Comparison of ENCODE assay signal across 8 cellular contexts in the genomic region with DNA sequence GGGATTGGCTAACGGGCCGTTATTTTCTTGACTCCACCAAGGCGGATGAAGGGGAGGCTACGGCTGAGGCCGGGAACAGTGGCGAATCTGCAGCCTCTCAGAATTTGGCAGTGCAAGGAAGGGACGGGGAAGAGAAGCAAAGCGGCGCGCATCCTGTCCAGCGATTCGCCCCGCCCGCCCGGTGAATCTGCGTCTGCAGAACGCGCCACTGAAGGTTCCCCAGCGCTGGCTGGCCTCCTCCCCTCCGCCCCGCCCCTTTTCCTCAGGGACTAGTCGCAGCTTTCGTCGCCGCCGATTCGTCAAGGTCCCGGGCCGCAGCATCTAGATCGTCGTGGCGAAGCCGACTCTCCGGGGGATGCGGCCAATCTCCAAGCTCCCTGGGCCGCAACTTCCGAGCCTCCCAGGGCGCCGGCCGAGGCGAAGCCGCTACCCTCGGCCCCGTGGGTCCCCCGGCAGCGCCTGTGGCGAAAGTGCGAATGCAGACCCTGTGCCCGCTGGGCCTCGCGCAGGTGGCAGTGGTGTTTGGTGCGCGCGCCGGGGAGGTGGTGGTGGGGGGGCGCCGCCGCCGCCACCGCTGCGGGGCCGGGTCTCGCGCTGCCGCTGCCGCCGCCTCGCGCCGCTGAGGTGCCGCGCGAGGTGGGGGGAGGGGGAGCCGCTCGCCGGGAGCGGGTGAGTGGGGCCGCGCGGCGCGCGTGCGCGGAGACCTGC. TPM values are rescaled to one million over a fixed set of nuclear protein-coding genes. Genes with fewer than 3 reads are reported as not detected.
A peak's percentile ranks its signal among the peaks of the same experiment; 100 is the strongest.
DNase-seq lines count a peak whose midpoint lies in the region; ATAC-seq and TF ChIP-seq lines count a peak whose summit lies in the region.

A gene (plus strand): TSS at position 299 of the 708 bp plus-strand sequence. CDS start 978 bp downstream, outside the sequence.

- DNase-seq in DMS 273 treated with DMSO at 0.1 percent for 48 hours (lab: John Stamatoyannopoulos, UW) = peak; percentile 88
- DNase-seq in OCI-LY7 (ENCODE audit: low spot score) = peak; percentile 99
- peak; percentile 92 for DNase-seq in activated T-cell treated with anti-CD3 and anti-CD28 coated beads for 24 hours (ENCODE audit: low read depth)
- DNase-seq in epidermal melanocyte (ENCODE audit: insufficient read length, low spot score) = peak; percentile 93
- peak; percentile 92 to 97 for DNase-seq in stimulated activated CD8-positive, alpha-beta memory T cell treated with anti-CD3 and anti-CD28 coated beads, Interleukin-2, amount 100 ng/mL, for 1 hour (ENCODE audit: low read depth in 2 of 2)

- peaks cover 22 to 28% (median 23%) of the 10 kb centered on the region in 3 donors for H3K4me1 Mint-ChIP-seq in IgD-negative memory B cell

- H3K4me3 ChIP-seq in OCI-LY7 (ENCODE audit: low read depth, low read length, poor library complexity, severe bottlenecking) = peak within 1 kb of the TSS; percentile 75
- peak within 1 kb of the TSS; percentile 92 for H3K4me3 ChIP-seq in mononuclear cell (ENCODE audit: low read length)

- peak within 1 kb of the TSS; percentile 89 for H2AFZ ChIP-seq in OCI-LY7 (ENCODE audit: low read length)

- peaks cover 2% of the 10 kb centered on the region for H3K36me3 Mint-ChIP-seq in IgD-negative memory B cell

- H3K27me3 Mint-ChIP-seq in IgD-negative memory B cell = no peaks in the 10 kb centered on the region

- H3K79me2 ChIP-seq in OCI-LY7 (ENCODE audit: insufficient read depth, low read depth, low read length) = peaks cover 27% of the 10 kb centered on the region

- BruUV-seq in OCI-LY7 (replicated peaks; lab: Mats Ljungman, UMichigan) = no TSS peak

- peak within 1 kb of the TSS; percentile 95 to 99 (median 98) for H3K4me3 Mint-ChIP-seq in IgD-negative memory B cell

- peak; percentile 68 for ATAC-seq in GM21576 (IDR thresholded peaks at IDR 0.05; ENCODE audit: unreplicated experiment)

- no peaks in the 10 kb centered on the region for H3K9me2 ChIP-seq in OCI-LY7 (ENCODE audit: insufficient read depth, low read length)

- H3K36me3 ChIP-seq in OCI-LY7 (ENCODE audit: insufficient read depth, low read length) = peaks cover 41% of the 10 kb centered on the region

- no peak for TF ChIP-seq CTCF in OCI-LY7 (conservative IDR thresholded peaks at IDR 0.05; ENCODE audit: low read length)

- H4K20me1 ChIP-seq in OCI-LY7 (ENCODE audit: insufficient read depth, low read length) = peaks cover 11% of the 10 kb centered on the region

- H3K9me3 ChIP-seq in OCI-LY7 (ENCODE audit: low read length) (no peaks in the 10 kb centered on the region), mononuclear cell (ENCODE audit: low read depth, low read length) (no peaks in the 10 kb centered on the region)

- peak within 1 kb of the TSS; percentile 94 for H3K4me2 ChIP-seq in OCI-LY7 (ENCODE audit: low read length)

- POLR2A ChIA-PET in OCI-LY7 (lab: Charles Lee) = interaction anchor here (0.5 kb wide), 1 partner anchor 100 kb away, joined by 3 read pairs; no protein-coding TSS in a partner anchor

- intact Hi-C loops in OCI-LY7 (cut with micrococcal nuclease; ENCODE audit: unreplicated experiment) = loop anchor here (2.0 to 5.0 kb wide), 2 partner anchors 35 to 115 kb away; a partner anchor contains a TSS

- peaks cover 35% of the 10 kb centered on the region for H3K4me1 ChIP-seq in OCI-LY7 (ENCODE audit: insufficient read depth, low read length, poor library complexity, severe bottlenecking)
- H3K4me1 ChIP-seq in mononuclear cell (ENCODE audit: insufficient read depth, low read length) = peaks cover 19% of the 10 kb centered on the region

- no peaks in the 10 kb centered on the region for H3K9me3 Mint-ChIP-seq in IgD-negative memory B cell

- no peaks in the 10 kb centered on the region for H3K27me3 ChIP-seq in mononuclear cell (ENCODE audit: insufficient read depth, low read length)

- CTCF ChIA-PET in OCI-LY7 (lab: Charles Lee; ENCODE audit: unreplicated experiment) = no interaction called here

- H3K27ac Mint-ChIP-seq in IgD-negative memory B cell = peak within 1 kb of the TSS; percentile 99 to 100 (median 99)

- peak within 1 kb of the TSS; percentile 90 for H3K27ac ChIP-seq in OCI-LY7 (ENCODE audit: low read depth, low read length, poor library complexity, severe bottlenecking)

RNA-seq across cellular contexts. Expression of the gene that starts here (rescaled TPM):
- 3.0 TPM for polyA plus RNA-seq in IgD-negative memory B cell
- total RNA-seq in OCI-LY7 (2014; rRNA removed; shearing (Covaris generic)) = 8.6 and 9.0 TPM in 2 replicates
- 35.7 and 36.0 TPM in 2 replicates for total RNA-seq in OCI-LY7 (2022)
- 16.1 TPM for total RNA-seq in mononuclear cell

Comparison
In these comparisons a context has a peak if more than half of its experiments do, and no peak if none do; other contexts are left out.
1. Peak in every context shown above with its lines: DNase-seq, ATAC-seq, H3K4me3 ChIP-seq and H3K27ac ChIP-seq.